ENCODE assay signal across 1 cellular context in the genomic region with DNA sequence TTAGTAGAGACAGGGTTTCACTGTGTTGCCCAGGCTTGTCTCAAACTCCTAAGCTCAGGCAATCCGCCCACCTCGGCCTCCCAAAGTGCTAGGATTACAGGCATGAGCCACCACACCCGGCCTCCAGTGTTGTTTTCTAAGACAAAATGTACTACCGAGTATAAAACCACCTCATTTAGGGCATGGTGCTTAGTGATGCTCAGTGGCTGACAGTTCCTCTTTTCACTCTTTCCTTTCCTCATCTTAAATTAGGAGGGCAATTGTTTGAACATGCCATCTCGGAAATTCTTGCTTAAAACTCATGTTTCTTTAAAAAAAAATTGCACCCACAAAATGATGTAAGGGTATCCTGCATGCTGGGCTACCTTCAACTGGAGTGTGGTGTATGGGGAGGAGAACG.
TF ChIP-seq lines count a peak whose summit lies in the region.

No MANE protein-coding gene starts in this region.

TF ChIP-seq in GM12878, 131 proteins besides CTCF, POLR2A, EP300 and RAD21:
- TF ChIP-seq SMAD5 (IDR thresholded peaks at IDR 0.05; ENCODE audit: low read depth) (no peak), BMI1 (IDR thresholded peaks at IDR 0.05; ENCODE audit: borderline replicate concordance) (no peak), NFXL1 (IDR thresholded peaks at IDR 0.05; ENCODE audit: borderline replicate concordance) (no peak), SPI1 (IDR thresholded peaks at IDR 0.05; ENCODE audit: borderline replicate concordance, insufficient read depth, low read depth, low read length) (peak; percentile 77)
- TF ChIP-seq, protein P1, sequence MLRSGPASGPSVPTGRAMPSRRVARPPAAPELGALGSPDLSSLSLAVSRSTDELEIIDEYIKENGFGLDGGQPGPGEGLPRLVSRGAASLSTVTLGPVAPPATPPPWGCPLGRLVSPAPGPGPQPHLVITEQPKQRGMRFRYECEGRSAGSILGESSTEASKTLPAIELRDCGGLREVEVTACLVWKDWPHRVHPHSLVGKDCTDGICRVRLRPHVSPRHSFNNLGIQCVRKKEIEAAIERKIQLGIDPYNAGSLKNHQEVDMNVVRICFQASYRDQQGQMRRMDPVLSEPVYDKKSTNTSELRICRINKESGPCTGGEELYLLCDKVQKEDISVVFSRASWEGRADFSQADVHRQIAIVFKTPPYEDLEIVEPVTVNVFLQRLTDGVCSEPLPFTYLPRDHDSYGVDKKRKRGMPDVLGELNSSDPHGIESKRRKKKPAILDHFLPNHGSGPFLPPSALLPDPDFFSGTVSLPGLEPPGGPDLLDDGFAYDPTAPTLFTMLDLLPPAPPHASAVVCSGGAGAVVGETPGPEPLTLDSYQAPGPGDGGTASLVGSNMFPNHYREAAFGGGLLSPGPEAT (IDR thresholded peaks at IDR 0.05; ENCODE audit: low read depth): no peak
